ENCODE assay signal across 10 cellular contexts in the genomic region with DNA sequence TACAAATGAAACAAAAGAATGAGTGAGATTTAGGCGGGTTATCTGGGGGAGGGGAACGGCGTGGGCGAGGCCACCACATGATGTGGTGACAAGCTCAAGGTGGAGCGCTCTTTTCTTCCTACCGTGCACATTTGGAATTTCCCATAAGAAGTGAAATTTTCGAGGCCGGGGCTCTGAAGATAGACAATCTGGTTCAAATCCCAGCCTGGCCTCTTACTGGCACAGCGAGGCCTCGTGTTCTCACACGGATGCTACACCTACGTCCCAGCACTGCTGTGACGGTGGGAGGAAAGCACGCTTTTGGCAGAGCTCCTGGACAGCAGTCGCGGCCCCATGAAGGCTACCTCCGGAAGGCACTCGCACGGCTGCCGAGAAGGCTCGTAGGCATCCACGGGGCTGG. TPM values are rescaled to one million over a fixed set of nuclear protein-coding genes. Genes with fewer than 3 reads are reported as not detected.
DNase-seq lines count a peak whose midpoint lies in the region; ATAC-seq and TF ChIP-seq lines count a peak whose summit lies in the region.
"Had no signal": no experiment of that assay in that cellular context is flagged by ENCODE, and none has a peak within 500 bp of the region (broad histone marks: within the 10 kb centered on the region; RNA-seq: fewer than 3 reads in every experiment).

No MANE protein-coding gene starts in this region.

- no peak overlapping the region for H3K4me3 ChIP-seq in PC-3 (ENCODE audit: low read length)
- H3K4me3 ChIP-seq in dorsolateral prefrontal cortex, result no peak overlapping the region
- no peak overlapping the region for H3K4me3 ChIP-seq in mucosa of descending colon
- H3K4me3 ChIP-seq in upper lobe of left lung, result no peak overlapping the region

- no peaks in the 10 kb centered on the region for H3K9me3 ChIP-seq in CD4-positive, alpha-beta T cell (ENCODE audit: control insufficient read depth, low read length)
- H3K9me3 ChIP-seq in PC-3 (ENCODE audit: low read length) (no peaks in the 10 kb centered on the region), mucosa of descending colon (no peaks in the 10 kb centered on the region), upper lobe of left lung (no peaks in the 10 kb centered on the region)

- H3K36me3 ChIP-seq in PC-3 (ENCODE audit: low read depth, low read length), result peaks cover 19% of the 10 kb centered on the region
- H3K36me3 ChIP-seq in mucosa of descending colon (ENCODE audit: low read depth), result peaks cover 11% of the 10 kb centered on the region
- peaks cover 36 to 77% (median 59%) of the 10 kb centered on the region in 4 donors for H3K36me3 ChIP-seq in upper lobe of left lung

- ATAC-seq in CD4-positive, alpha-beta T cell (ENCODE audit: poor library complexity), result peak; percentile 57
- no peak for ATAC-seq in PC-3
- ATAC-seq in mucosa of descending colon, result no peak
- no peak for ATAC-seq in upper lobe of left lung (ENCODE audit: low FRiP score in 2 of 2)
- ATAC-seq: Right ventricle myocardium inferior had no signal

- H3K4me3 Mint-ChIP-seq in CD4-positive, alpha-beta T cell, result no peak overlapping the region

- peaks cover 17% of the 10 kb centered on the region for H3K4me1 Mint-ChIP-seq in CD4-positive, alpha-beta T cell (ENCODE audit: low read depth)

- peaks cover 39% of the 10 kb centered on the region for H3K79me2 ChIP-seq in PC-3 (ENCODE audit: low read length)

- peaks cover 14% of the 10 kb centered on the region for H3K4me1 ChIP-seq in PC-3 (ENCODE audit: insufficient read depth, low read length)
- peaks cover 20% of the 10 kb centered on the region for H3K4me1 ChIP-seq in mucosa of descending colon (ENCODE audit: low read depth)
- H3K4me1 ChIP-seq in upper lobe of left lung, result peaks cover 11 to 35% (median 26%) of the 10 kb centered on the region in 4 donors

- no peak for TF ChIP-seq EP300 in upper lobe of left lung (IDR thresholded peaks at IDR 0.05)

- BruUV-seq in PC-3 (replicated peaks; lab: Mats Ljungman, UMichigan), result no TSS peak

- intact Hi-C loops in CD4-positive, alpha-beta T cell (cut with DNase I, micrococcal nuclease), result loop anchor here in 1 of 2 experiments (5.0 kb wide), 1 partner anchor 101 kb away; no protein-coding TSS in a partner anchor
- intact Hi-C loops in PC-3 (cut with micrococcal nuclease), result no loop called here
- intact Hi-C loops in dorsolateral prefrontal cortex (cut with DNase I), result no loop called here
- intact Hi-C loops in posterior cingulate gyrus (cut with DNase I), result no loop called here
- intact Hi-C loops in mucosa of descending colon (cut with DNase I, micrococcal nuclease), result no loop called here

- H3K9me3 Mint-ChIP-seq in CD4-positive, alpha-beta T cell, result no peaks in the 10 kb centered on the region

- no peak overlapping the region for H2AFZ ChIP-seq in PC-3 (ENCODE audit: low read length)

- no peaks in the 10 kb centered on the region for H3K9me2 ChIP-seq in PC-3 (replicated peaks; ENCODE audit: low read length)

- no peak for DNase-seq in CD4-positive, alpha-beta T cell
- no peak for DNase-seq in PC-3
- peak in 8 of 10 donors; percentile 24 to 82 (median 61) for DNase-seq in dorsolateral prefrontal cortex
- peak in 6 of 10 donors; percentile 37 to 93 (median 75) for DNase-seq in posterior cingulate gyrus
- DNase-seq in NCI-H1092 (lab: John Stamatoyannopoulos, UW), result no peak
- DNase-seq in mucosa of descending colon, result no peak
- no peak for DNase-seq in upper lobe of left lung
- no peak for DNase-seq in DMS 273 treated with DMSO at 0.1 percent for 48 hours (lab: John Stamatoyannopoulos, UW)
- DNase-seq: NCI-H524 treated with DMSO at 0.1 percent for 48 hours had no signal

- TF ChIP-seq POLR2A in upper lobe of left lung (IDR thresholded peaks at IDR 0.05), result no peak

- H3K36me3 Mint-ChIP-seq in CD4-positive, alpha-beta T cell (ENCODE audit: low read depth), result peaks cover 84% of the 10 kb centered on the region

- no peak for TF ChIP-seq CTCF in CD4-positive, alpha-beta T cell (IDR thresholded peaks at IDR 0.05)
- TF ChIP-seq CTCF in PC-3 (conservative IDR thresholded peaks at IDR 0.05; ENCODE audit: low read depth, low read length) (no peak), dorsolateral prefrontal cortex (IDR thresholded peaks at IDR 0.05 in 54 of 56, conservative IDR thresholded peaks at IDR 0.05 in 2 of 56; ENCODE audit: low read depth in 1 of 56, partially characterized antibody in 56 of 56) (no peak), mucosa of descending colon (IDR thresholded peaks at IDR 0.05) (no peak), upper lobe of left lung (IDR thresholded peaks at IDR 0.05) (no peak)

- no peak overlapping the region for H3K4me2 ChIP-seq in PC-3 (ENCODE audit: low read length)

- CTCF ChIA-PET in CD4-positive, alpha-beta T cell (lab: Charles Lee), result interaction anchor here (0.7 kb wide), 1 partner anchor 321 kb away, joined by 3 read pairs; no protein-coding TSS in a partner anchor
- CTCF ChIA-PET in PC-3 (lab: Charles Lee), result no interaction called here

- POLR2A ChIA-PET in CD4-positive, alpha-beta T cell (lab: Charles Lee), result no interaction called here
- POLR2A ChIA-PET in PC-3 (lab: Charles Lee; ENCODE audit: unreplicated experiment), result no interaction called here

- no peaks in the 10 kb centered on the region for H3F3A ChIP-seq in PC-3 (ENCODE audit: low read length, unreplicated experiment)

- H3K9ac ChIP-seq in PC-3 (ENCODE audit: low read length), result no peak overlapping the region

- H4K20me1 ChIP-seq in PC-3 (ENCODE audit: low read length), result no peaks in the 10 kb centered on the region

- no peaks in the 10 kb centered on the region for H3K27me3 ChIP-seq in CD4-positive, alpha-beta T cell (ENCODE audit: control insufficient read depth, insufficient read depth, low read length)
- no peaks in the 10 kb centered on the region for H3K27me3 ChIP-seq in PC-3 (ENCODE audit: low read length)
- H3K27me3 ChIP-seq in dorsolateral prefrontal cortex, result no peaks in the 10 kb centered on the region
- no peaks in the 10 kb centered on the region for H3K27me3 ChIP-seq in upper lobe of left lung

- peak overlapping the region; percentile 28 for H3K27ac Mint-ChIP-seq in CD4-positive, alpha-beta T cell

- no peaks in the 10 kb centered on the region for H3K27me3 Mint-ChIP-seq in CD4-positive, alpha-beta T cell

- no peak overlapping the region for H3K27ac ChIP-seq in CD4-positive, alpha-beta T cell (ENCODE audit: low read depth, low read length)
- H3K27ac ChIP-seq in PC-3 (ENCODE audit: low read length) (peak overlapping the region; percentile 25; the same call in 1 of the 2 replicates), dorsolateral prefrontal cortex (peak overlapping the region in 7 of 59 donors; percentile 12 to 91 (median 23)), upper lobe of left lung (peak overlapping the region in 1 of 4 donors; percentile 33)

- 94 to 96% methylated on average over 17 to 22 of the region's 22 CpGs for WGBS in upper lobe of left lung, 2 donors

RNA-seq across cellular contexts. Expression of a gene that starts 25.2 kb away (rescaled TPM):
- 10 to 100 TPM; 39.8 to 44.6 TPM for total RNA-seq in CD4-positive, alpha-beta T cell
- 37.0 and 42.1 TPM in 2 replicates for total RNA-seq in PC-3 (2014; rRNA removed)
- total RNA-seq in dorsolateral prefrontal cortex, result 10 to 100 TPM; 22.0 to 43.5 (median 31.1) TPM
- 10 to 100 TPM; 69.8 to 96.1 (median 78.7) TPM for total RNA-seq in mucosa of descending colon
- total RNA-seq in upper lobe of left lung, result 100 to 1,000 TPM in 1 of 6 donors, 10 to 100 TPM in 5; 77.4 to 112 (median 92.7) TPM

RNA-seq across cellular contexts. Expression of a gene that starts 41.5 kb away (rescaled TPM):
- total RNA-seq in CD4-positive, alpha-beta T cell, result 10 to 100 TPM in 1 of 2 experiments, 1 to 10 TPM in 1; 9.0 to 10.9 TPM
- total RNA-seq in PC-3 (2014; rRNA removed) (5.5 and 7.8 TPM in 2 replicates), dorsolateral prefrontal cortex (100 to 1,000 TPM in 119 of 120 experiments, 10 to 100 TPM in 1; 72.3 to 269 (median 208) TPM), mucosa of descending colon (10 to 100 TPM; 31.9 to 36.5 (median 33.5) TPM), upper lobe of left lung (10 to 100 TPM; 21.6 to 77.5 (median 37.9) TPM)

Comparison
In these comparisons a context has a peak if more than half of its experiments do, and no peak if none do; other contexts are left out.
1. DNase-seq: peak in dorsolateral prefrontal cortex (8 of 10) and posterior cingulate gyrus (6 of 10); none in CD4-positive, alpha-beta T cell (0 of 10), PC-3 (single experiment), NCI-H1092 (single experiment), mucosa of descending colon (0 of 3), upper lobe of left lung (0 of 2) and DMS 273 treated with DMSO at 0.1 percent for 48 hours (single experiment).